Comparison of ENCODE assay signal across 20 cellular contexts in genomic region chr3:127556565-127556964, GRCh38. TPM values are rescaled to one million over a fixed set of nuclear protein-coding genes. Genes with fewer than 3 reads are reported as not detected.
DNase-seq lines count a peak whose midpoint lies in the region; ATAC-seq and TF ChIP-seq lines count a peak whose summit lies in the region.
"Had no signal": no experiment of that assay in that cellular context is flagged by ENCODE, and none has a peak within 500 bp of the region (broad histone marks: within the 10 kb centered on the region; RNA-seq: fewer than 3 reads in every experiment).

No MANE protein-coding gene starts in this region.

- peaks cover 8% of the 10 kb centered on the region for H3K9me3 Mint-ChIP-seq in activated CD4-positive, alpha-beta memory T cell treated with anti-CD3 and anti-CD28 coated beads for 36 hours

- H3K36me3 ChIP-seq in BE2C = no peaks in the 10 kb centered on the region
- H3K36me3 ChIP-seq in PC-3 (ENCODE audit: low read depth, low read length) = no peaks in the 10 kb centered on the region
- no peaks in the 10 kb centered on the region for H3K36me3 ChIP-seq in transverse colon
- H3K36me3 ChIP-seq: right atrium auricular region had no signal

- no peaks in the 10 kb centered on the region for H4K20me1 ChIP-seq in PC-3 (ENCODE audit: low read length)

- ATAC-seq in PC-3 (no peak), HG03045 (IDR thresholded peaks at IDR 0.05; ENCODE audit: unreplicated experiment) (no peak), GM18519 (IDR thresholded peaks at IDR 0.05; ENCODE audit: low FRiP score, unreplicated experiment) (no peak)
- ATAC-seq: activated naive CD8-positive, alpha-beta T cell treated with anti-CD3 and anti-CD28 coated beads, Interleukin-2, amount 50 U/mL, for 24 hours; activated T-cell treated with anti-CD3 and anti-CD28 coated beads, Interleukin-2, amount 50 U/mL, for 72 hours; natural killer cell treated with Interleukin-12 subunit alpha and Interleukin-12 subunit beta and Interleukin-15 and Interleukin-18, amount 100 ng/mL, for 72 hours had no signal

- POLR2A ChIA-PET in PC-3 (lab: Charles Lee; ENCODE audit: unreplicated experiment) = no interaction called here
- POLR2A ChIA-PET in activated CD4-positive, alpha-beta memory T cell treated with anti-CD3 and anti-CD28 coated beads for 36 hours (lab: Charles Lee) = no interaction called here

- no peaks in the 10 kb centered on the region for H3K9me3 ChIP-seq in BE2C
- H3K9me3 ChIP-seq in PC-3 (ENCODE audit: low read length) = no peaks in the 10 kb centered on the region
- H3K9me3 ChIP-seq in transverse colon = no peaks in the 10 kb centered on the region
- H3K9me3 ChIP-seq: right atrium auricular region had no signal

- no peaks in the 10 kb centered on the region for H3K27me3 Mint-ChIP-seq in activated CD4-positive, alpha-beta memory T cell treated with anti-CD3 and anti-CD28 coated beads for 36 hours
- H3K27me3 Mint-ChIP-seq: activated naive CD8-positive, alpha-beta T cell treated with anti-CD3 and anti-CD28 coated beads, Interleukin-2, amount 50 U/mL, for 24 hours; natural killer cell treated with Interleukin-12 subunit alpha and Interleukin-12 subunit beta and Interleukin-15 and Interleukin-18, amount 100 ng/mL, for 72 hours had no signal

- in situ Hi-C loops in transverse colon (cut with MboI; ENCODE audit: low pct_ligation_motif_present in 1 of 4, low pct_unique_long_range_greater_than_20kb in 1 of 4, low sequenced_read_pairs in 3 of 4) = no loop called here

- TF ChIP-seq CTCF in BE2C (IDR thresholded peaks at IDR 0.05; ENCODE audit: low read depth, low read length) (peak; percentile 66), GM12872 (IDR thresholded peaks at IDR 0.05; ENCODE audit: insufficient read depth, low read depth, low read length) (peak; percentile 38; the same call in 2 of the 3 replicates), PC-3 (conservative IDR thresholded peaks at IDR 0.05; ENCODE audit: low read depth, low read length) (peak; percentile 45), fibroblast of pulmonary artery (IDR thresholded peaks at IDR 0.05; ENCODE audit: low read length, missing control alignments) (peak; percentile 3), transverse colon (IDR thresholded peaks at IDR 0.05) (no peak)

- no peaks in the 10 kb centered on the region for H3K79me2 ChIP-seq in PC-3 (ENCODE audit: low read length)
- H3K79me2 ChIP-seq: hepatocyte had no signal

- H3K4me3 ChIP-seq in BE2C (ENCODE audit: low read depth, low read length) (no peak overlapping the region), PC-3 (ENCODE audit: low read length) (no peak overlapping the region), fibroblast of pulmonary artery (replicated peaks; ENCODE audit: low read depth, low read length) (no peak overlapping the region), transverse colon (no peak overlapping the region)
- H3K4me3 ChIP-seq: hepatocyte, right atrium auricular region had no signal

- no peak overlapping the region for H3K4me3 Mint-ChIP-seq in activated CD4-positive, alpha-beta memory T cell treated with anti-CD3 and anti-CD28 coated beads for 36 hours
- H3K4me3 Mint-ChIP-seq: activated naive CD8-positive, alpha-beta T cell treated with anti-CD3 and anti-CD28 coated beads, Interleukin-2, amount 50 U/mL, for 24 hours; activated T-cell treated with anti-CD3 and anti-CD28 coated beads, Interleukin-2, amount 50 U/mL, for 72 hours; CD14-positive monocyte; natural killer cell treated with Interleukin-12 subunit alpha and Interleukin-12 subunit beta and Interleukin-15 and Interleukin-18, amount 100 ng/mL, for 72 hours had no signal

- H3K9ac ChIP-seq in PC-3 (ENCODE audit: low read length) = no peak overlapping the region

- H3K27ac Mint-ChIP-seq in activated CD4-positive, alpha-beta memory T cell treated with anti-CD3 and anti-CD28 coated beads for 36 hours = no peak overlapping the region
- H3K27ac Mint-ChIP-seq: activated naive CD8-positive, alpha-beta T cell treated with anti-CD3 and anti-CD28 coated beads, Interleukin-2, amount 50 U/mL, for 24 hours; activated T-cell treated with anti-CD3 and anti-CD28 coated beads, Interleukin-2, amount 50 U/mL, for 72 hours; CD14-positive monocyte; natural killer cell treated with Interleukin-12 subunit alpha and Interleukin-12 subunit beta and Interleukin-15 and Interleukin-18, amount 100 ng/mL, for 72 hours had no signal

- H2AFZ ChIP-seq in PC-3 (ENCODE audit: low read length) = no peak overlapping the region
- H2AFZ ChIP-seq: hepatocyte had no signal

- no peak for TF ChIP-seq POLR2A in transverse colon (IDR thresholded peaks at IDR 0.05)

- intact Hi-C loops in PC-3 (cut with micrococcal nuclease) = no loop called here
- intact Hi-C loops in activated CD4-positive, alpha-beta memory T cell treated with anti-CD3 and anti-CD28 coated beads for 36 hours (cut with micrococcal nuclease) = no loop called here
- intact Hi-C loops in transverse colon (cut with DNase I; ENCODE audit: low total_unique reads) = no loop called here

- H3F3A ChIP-seq in PC-3 (ENCODE audit: low read length, unreplicated experiment) = no peaks in the 10 kb centered on the region

- BruUV-seq in PC-3 (replicated peaks; lab: Mats Ljungman, UMichigan) = no TSS peak

- 73 to 100% methylated on average over 1 to 6 of the region's 6 CpGs for WGBS in transverse colon (ENCODE audit: low coverage in 1 of 2), 2 donors

- CTCF ChIA-PET in PC-3 (lab: Charles Lee) = no interaction called here
- CTCF ChIA-PET in activated CD4-positive, alpha-beta memory T cell treated with anti-CD3 and anti-CD28 coated beads for 36 hours (lab: Charles Lee) = interaction anchor here (1.1 to 1.6 kb wide), 2 partner anchors 8 to 18 kb away, joined by 4 to 6 read pairs; no protein-coding TSS in a partner anchor

- no peaks in the 10 kb centered on the region for H3K36me3 Mint-ChIP-seq in activated CD4-positive, alpha-beta memory T cell treated with anti-CD3 and anti-CD28 coated beads for 36 hours

- DNase-seq in BE2C = peak; percentile 43
- no peak for DNase-seq in PC-3
- DNase-seq in fibroblast of pulmonary artery (ENCODE audit: low read depth) = no peak
- no peak for DNase-seq in activated CD4-positive, alpha-beta memory T cell treated with anti-CD3 and anti-CD28 coated beads for 36 hours
- DNase-seq in transverse colon = no peak
- DNase-seq: activated CD4-positive, alpha-beta T cell treated with anti-CD3 and anti-CD28 coated beads, Interleukin-2, amount 50 U/mL, for 1 hour; activated naive CD8-positive, alpha-beta T cell treated with anti-CD3 and anti-CD28 coated beads, Interleukin-2, amount 50 U/mL, for 24 hours; activated T-cell treated with anti-CD3 and anti-CD28 coated beads, Interleukin-2, amount 50 U/mL, for 72 hours; NCI-H1092; NCI-H510A treated with DMSO at 0.1 percent for 48 hours; stimulated activated CD4-positive, alpha-beta T cell treated with anti-CD3 and anti-CD28 coated beads, Interleukin-1b, Interleukin-23, amount 100 ng/mL, for 48 hours; T-helper 2 cell had no signal

- no peak overlapping the region for H3K4me2 ChIP-seq in PC-3 (ENCODE audit: low read length)
- H3K4me2 ChIP-seq: hepatocyte had no signal

- no peak for TF ChIP-seq EP300 in transverse colon (IDR thresholded peaks at IDR 0.05; ENCODE audit: low read depth)

- H3K27me3 ChIP-seq in BE2C (no peaks in the 10 kb centered on the region), PC-3 (ENCODE audit: low read length) (no peaks in the 10 kb centered on the region), transverse colon (no peaks in the 10 kb centered on the region)
- H3K27me3 ChIP-seq: hepatocyte, right atrium auricular region had no signal

- H3K9me2 ChIP-seq in PC-3 (replicated peaks; ENCODE audit: low read length) = no peaks in the 10 kb centered on the region

- H3K4me1 Mint-ChIP-seq in activated CD4-positive, alpha-beta memory T cell treated with anti-CD3 and anti-CD28 coated beads for 36 hours (ENCODE audit: low read depth) = no peaks in the 10 kb centered on the region

- H3K27ac ChIP-seq in PC-3 (ENCODE audit: low read length) (no peak overlapping the region), transverse colon (no peak overlapping the region)
- H3K27ac ChIP-seq: hepatocyte, right atrium auricular region, RWPE1 had no signal

- peaks cover 9% of the 10 kb centered on the region for H3K4me1 ChIP-seq in BE2C
- H3K4me1 ChIP-seq in PC-3 (ENCODE audit: insufficient read depth, low read length) = no peaks in the 10 kb centered on the region
- peaks cover 0 to 8% (median 0%) of the 10 kb centered on the region in 4 donors for H3K4me1 ChIP-seq in transverse colon
- H3K4me1 ChIP-seq: right atrium auricular region had no signal

RNA-seq across cellular contexts. Expression of gene TPRA1, which starts 34.0 kb away (rescaled TPM):
- polyA plus RNA-seq in BE2C (2012; ENCODE audit: insufficient read depth, insufficient read length, low read depth) = 64.6 TPM
- total RNA-seq in PC-3 (2014; rRNA removed) = 25.7 and 34.0 TPM in 2 replicates
- total RNA-seq in activated CD4-positive, alpha-beta memory T cell treated with anti-CD3 and anti-CD28 coated beads for 36 hours = 10 to 100 TPM; 18.7 to 20.9 TPM
- 10 to 100 TPM; 16.1 to 29.8 (median 21.1) TPM for total RNA-seq in transverse colon

RNA-seq across cellular contexts. Expression of gene MCM2, which starts 41.6 kb away (rescaled TPM):
- 39.5 TPM for polyA plus RNA-seq in BE2C (2012; ENCODE audit: insufficient read depth, insufficient read length, low read depth)
- total RNA-seq in PC-3 (2014; rRNA removed) (131 and 252 TPM in 2 replicates), transverse colon (10 to 100 TPM in 1 of 4 donors, 1 to 10 TPM in 2, not detected in 1; 4.3 to 16.7 (median 9.6) TPM)
- 100 to 1,000 TPM; 216 to 218 TPM for total RNA-seq in activated CD4-positive, alpha-beta memory T cell treated with anti-CD3 and anti-CD28 coated beads for 36 hours

Comparison
In these comparisons a context has a peak if more than half of its experiments do, and no peak if none do; other contexts are left out.
1. CTCF ChIP-seq: peak in BE2C (single experiment), GM12872 (single experiment), PC-3 (single experiment) and fibroblast of pulmonary artery (single experiment); none in transverse colon (0 of 5).